Comparison of ENCODE assay signal across 1 cellular context in genomic region chr16:75648265-75649076, GRCh38.
TF ChIP-seq lines count a peak whose summit lies in the region.

No MANE protein-coding gene starts in this region.

TF ChIP-seq in K562, 482 proteins besides CTCF, POLR2A, EP300 and RAD21 (continues in another document):
- TF ChIP-seq DLX4 (CRISPR knock-in tag; IDR thresholded peaks at IDR 0.05) (no peak), ZBTB40 (IDR thresholded peaks at IDR 0.05) (peak; percentile 52), ZBTB40 (CRISPR knock-in tag; IDR thresholded peaks at IDR 0.05) (no peak), NKRF (IDR thresholded peaks at IDR 0.05; ENCODE audit: borderline replicate concordance) (peak; percentile 60; the same call in 1 of the 2 replicates), ZKSCAN1 (IDR thresholded peaks at IDR 0.05; ENCODE audit: low read depth, low read length) (0 out of 2 replicates have a peak, but pooled peaks have one; percentile 14), ELF4 (CRISPR knock-in tag; IDR thresholded peaks at IDR 0.05) (0 out of 2 replicates have a peak, but pooled peaks have one; percentile 47), FOS (IDR thresholded peaks at IDR 0.05; ENCODE audit: extremely low read depth, insufficient read length) (no peak), ATF7 (IDR thresholded peaks at IDR 0.05) (no peak), THAP12 (CRISPR knock-in tag; IDR thresholded peaks at IDR 0.05) (no peak), ZMIZ1 (IDR thresholded peaks at IDR 0.05; ENCODE audit: low read depth in 2 of 2, low read length in 2 of 2) (no peak), GATA2 (CRISPR knock-in tag; IDR thresholded peaks at IDR 0.05) (no peak), TCF3 (CRISPR knock-in tag; IDR thresholded peaks at IDR 0.05) (no peak), ZNF79 (CRISPR knock-in tag; IDR thresholded peaks at IDR 0.05; ENCODE audit: low read depth) (no peak), CBFA2T2 (conservative IDR thresholded peaks at IDR 0.05) (no peak), NFIC (IDR thresholded peaks at IDR 0.05) (no peak), BCL6 (CRISPR knock-in tag; IDR thresholded peaks at IDR 0.05) (no peak), ZNF3 (CRISPR knock-in tag; IDR thresholded peaks at IDR 0.05) (no peak), STAT5A (IDR thresholded peaks at IDR 0.05; ENCODE audit: borderline replicate concordance, low read length) (no peak), ZBTB1 (CRISPR knock-in tag; IDR thresholded peaks at IDR 0.05; ENCODE audit: borderline replicate concordance, low read depth) (no peak), SAFB2 (IDR thresholded peaks at IDR 0.05; ENCODE audit: borderline replicate concordance, low read depth, low read length, severe bottlenecking) (no peak), ZBTB33 (CRISPR knock-in tag; IDR thresholded peaks at IDR 0.05) (0 out of 2 replicates have a peak, but pooled peaks have one; percentile 6), GTF2E2 (tag; IDR thresholded peaks at IDR 0.05) (no peak), KHSRP (IDR thresholded peaks at IDR 0.05) (no peak), ZNF253 (CRISPR knock-in tag; conservative IDR thresholded peaks at IDR 0.05) (no peak), HNRNPUL1 (IDR thresholded peaks at IDR 0.05; ENCODE audit: low read length) (no peak), ZNF512 (tag; IDR thresholded peaks at IDR 0.05) (no peak), CREBBP (IDR thresholded peaks at IDR 0.05; ENCODE audit: low read depth, low read length) (no peak), SLC30A9 (CRISPR knock-in tag; IDR thresholded peaks at IDR 0.05) (no peak), ATF6 (CRISPR knock-in tag; IDR thresholded peaks at IDR 0.05) (no peak), ARNT (IDR thresholded peaks at IDR 0.05) (no peak), ID3 (CRISPR knock-in tag; IDR thresholded peaks at IDR 0.05) (no peak), ID3 (tag; IDR thresholded peaks at IDR 0.05) (no peak), RBM25 (IDR thresholded peaks at IDR 0.05; ENCODE audit: low read depth, low read length, severe bottlenecking) (no peak), GABPA (tag; conservative IDR thresholded peaks at IDR 0.05; ENCODE audit: low read depth) (no peak), HNRNPL (IDR thresholded peaks at IDR 0.05; ENCODE audit: low read depth, low read length) (no peak), ZNF133 (CRISPR knock-in tag; IDR thresholded peaks at IDR 0.05) (no peak)
